ENCODE assay signal across 10 cellular contexts in genomic region chr14:61570188-61570960, GRCh38.
A peak's percentile ranks its signal among the peaks of the same experiment; 100 is the strongest.
DNase-seq lines count a peak whose midpoint lies in the region; ATAC-seq and TF ChIP-seq lines count a peak whose summit lies in the region.
"Had no signal": no experiment of that assay in that cellular context is flagged by ENCODE, and none has a peak within 500 bp of the region (broad histone marks: within the 10 kb centered on the region; RNA-seq: fewer than 3 reads in every experiment).

No MANE protein-coding gene starts in this region.

- H3K4me1 ChIP-seq in thoracic aorta (ENCODE audit: control insufficient read depth in 1 of 2, low read depth in 2 of 2) (peaks cover 13 to 53% of the 10 kb centered on the region in 2 donors), A673 (ENCODE audit: insufficient read depth, low read length, poor library complexity, severe bottlenecking) (no peaks in the 10 kb centered on the region), mesendoderm (ENCODE audit: control insufficient read depth, low read depth, low read length) (peaks cover 2% of the 10 kb centered on the region)
- peaks cover 44% of the 10 kb centered on the region for H3K4me1 ChIP-seq in CD8-positive, alpha-beta memory T cell (ENCODE audit: insufficient read depth, low read length)

- peak; percentile 5 to 14 for ATAC-seq in activated T-cell treated with anti-CD3 and anti-CD28 coated beads, Interleukin-2, amount 50 U/mL, for 72 hours (replicated peaks in 1 of 2)
- ATAC-seq in activated CD8-positive, alpha-beta T cell treated with anti-CD3 and anti-CD28 coated beads for 36 hours = no peak
- ATAC-seq in thoracic aorta (ENCODE audit: insufficient number of reproducible peaks, low FRiP score, low read depth) = no peak
- ATAC-seq: stimulated activated naive B cell treated with anti-CD40 and anti-IgM and Interleukin-4, amounts not matched to agents 10 μg/mL and 1 μg/mL and 100 μg/mL, for 72 hours had no signal

- no TSS peak for BruUV-seq in A673 (replicated peaks; lab: Mats Ljungman, UMichigan)

- no peak overlapping the region for H2BK5ac ChIP-seq in mesendoderm (ENCODE audit: low read length)

- no peak overlapping the region for H3K4me3 ChIP-seq in thoracic aorta
- no peak overlapping the region for H3K4me3 ChIP-seq in A673 (ENCODE audit: low read depth, low read length, poor library complexity, severe bottlenecking)
- H3K4me3 ChIP-seq in mesendoderm (ENCODE audit: low read length) = no peak overlapping the region
- no peak overlapping the region for H3K4me3 ChIP-seq in CD8-positive, alpha-beta memory T cell (ENCODE audit: low read length)

- H3K18ac ChIP-seq in mesendoderm (ENCODE audit: low read length) = no peak overlapping the region

- DNase-seq in activated T-cell treated with anti-CD3 and anti-CD28 coated beads, Interleukin-2, amount 50 U/mL, for 72 hours = peak in 1 of 2 donors; percentile 54
- DNase-seq in activated T-cell treated with anti-CD3 and anti-CD28 coated beads, Interleukin-2, amount 50 U/mL, for 1 hour = no peak
- DNase-seq in activated CD8-positive, alpha-beta T cell treated with anti-CD3 and anti-CD28 coated beads for 36 hours = peak; percentile 33
- DNase-seq in iris pigment epithelial cell (ENCODE audit: low read depth) = peak; percentile 68
- DNase-seq in thoracic aorta (ENCODE audit: low spot score) = no peak
- no peak for DNase-seq in A673 (ENCODE audit: low spot score)
- DNase-seq in mesendoderm = no peak
- DNase-seq in CD8-positive, alpha-beta memory T cell = no peak
- DNase-seq: stimulated activated naive B cell treated with anti-CD40 and anti-IgM and Interleukin-4, amounts not matched to agents 10 μg/mL and 1 μg/mL and 100 μg/mL, for 72 hours had no signal

- no peaks in the 10 kb centered on the region for H3K36me3 ChIP-seq in thoracic aorta
- no peaks in the 10 kb centered on the region for H3K36me3 ChIP-seq in A673 (ENCODE audit: insufficient read depth, low read length, poor library complexity, severe bottlenecking)
- no peaks in the 10 kb centered on the region for H3K36me3 ChIP-seq in mesendoderm (ENCODE audit: control insufficient read depth, insufficient read depth, low read length)
- no peaks in the 10 kb centered on the region for H3K36me3 ChIP-seq in CD8-positive, alpha-beta memory T cell (ENCODE audit: insufficient read depth, low read length)

- H3K27me3 ChIP-seq in thoracic aorta (replicated peaks; ENCODE audit: insufficient read depth) (no peaks in the 10 kb centered on the region), A673 (replicated peaks; ENCODE audit: insufficient read depth, low read depth, low read length, poor library complexity) (no peaks in the 10 kb centered on the region), mesendoderm (ENCODE audit: insufficient read depth, low read length, poor library complexity) (no peaks in the 10 kb centered on the region)
- no peaks in the 10 kb centered on the region for H3K27me3 ChIP-seq in CD8-positive, alpha-beta memory T cell (ENCODE audit: insufficient read depth, low read length, poor library complexity, severe bottlenecking)

- no peak overlapping the region for H2BK15ac ChIP-seq in mesendoderm (replicated peaks; ENCODE audit: low read depth)

- H3K4ac ChIP-seq in mesendoderm (ENCODE audit: low read depth, low read length) = no peak overlapping the region

- intact Hi-C loops in activated CD8-positive, alpha-beta T cell treated with anti-CD3 and anti-CD28 coated beads for 36 hours (cut with micrococcal nuclease) = loop anchor here (5.0 to 10.0 kb wide), 2 partner anchors 98 to 264 kb away; no protein-coding TSS in a partner anchor
- intact Hi-C loops in A673 (cut with micrococcal nuclease; ENCODE audit: unreplicated experiment) = no loop called here

- no peak overlapping the region for H3K56ac ChIP-seq in mesendoderm (ENCODE audit: low read length)

- H3K9ac ChIP-seq in mesendoderm (ENCODE audit: low read length) = no peak overlapping the region

- no peak overlapping the region for H3K23ac ChIP-seq in mesendoderm (ENCODE audit: low read length)

- H3K79me1 ChIP-seq in mesendoderm (ENCODE audit: low read length) = no peaks in the 10 kb centered on the region

- no peak overlapping the region for H4K5ac ChIP-seq in mesendoderm (ENCODE audit: low read length)

- no CpG with 5 or more reads among the region's 7 CpGs for WGBS in mesendoderm (ENCODE audit: extremely low coverage, insufficient coverage, low lambda C conversion rate)

- peak overlapping the region; percentile 91 to 93 for H3K4me3 Mint-ChIP-seq in activated T-cell treated with anti-CD3 and anti-CD28 coated beads, Interleukin-2, amount 50 U/mL, for 72 hours
- no peak overlapping the region for H3K4me3 Mint-ChIP-seq in activated CD8-positive, alpha-beta T cell treated with anti-CD3 and anti-CD28 coated beads for 36 hours
- no peak overlapping the region for H3K4me3 Mint-ChIP-seq in CD8-positive, alpha-beta memory T cell

- H3K27ac ChIP-seq in thoracic aorta = peak overlapping the region; percentile 20 to 37
- H3K27ac ChIP-seq in A673 (ENCODE audit: low read depth, low read length, poor library complexity, severe bottlenecking) = no peak overlapping the region
- H3K27ac ChIP-seq in mesendoderm (ENCODE audit: low read depth, low read length) = no peak overlapping the region
- no peak overlapping the region for H3K27ac ChIP-seq in CD8-positive, alpha-beta memory T cell (ENCODE audit: low read depth, low read length)

- H3K36me3 Mint-ChIP-seq in activated T-cell treated with anti-CD3 and anti-CD28 coated beads, Interleukin-2, amount 50 U/mL, for 72 hours (ENCODE audit: insufficient read depth in 2 of 2) = peaks cover 2 to 7% of the 10 kb centered on the region in 2 donors
- peaks cover 11% of the 10 kb centered on the region for H3K36me3 Mint-ChIP-seq in activated CD8-positive, alpha-beta T cell treated with anti-CD3 and anti-CD28 coated beads for 36 hours (ENCODE audit: low read depth)
- H3K36me3 Mint-ChIP-seq in CD8-positive, alpha-beta memory T cell = peaks cover 0 to 6% (median 4%) of the 10 kb centered on the region in 3 donors
- H3K36me3 Mint-ChIP-seq: CD4-positive, CD25-positive, alpha-beta regulatory T cell had no signal

- peaks cover 1 to 3% of the 10 kb centered on the region in 2 donors for H3K9me3 Mint-ChIP-seq in activated T-cell treated with anti-CD3 and anti-CD28 coated beads, Interleukin-2, amount 50 U/mL, for 72 hours
- peaks cover 5% of the 10 kb centered on the region for H3K9me3 Mint-ChIP-seq in activated CD8-positive, alpha-beta T cell treated with anti-CD3 and anti-CD28 coated beads for 36 hours
- no peaks in the 10 kb centered on the region for H3K9me3 Mint-ChIP-seq in CD8-positive, alpha-beta memory T cell
- H3K9me3 Mint-ChIP-seq: CD4-positive, CD25-positive, alpha-beta regulatory T cell; stimulated activated naive B cell treated with anti-CD40 and anti-IgM and Interleukin-4, amounts not matched to agents 10 μg/mL and 1 μg/mL and 100 μg/mL, for 72 hours had no signal

- no peak for TF ChIP-seq CTCF in activated CD8-positive, alpha-beta T cell treated with anti-CD3 and anti-CD28 coated beads for 36 hours (IDR thresholded peaks at IDR 0.05)
- TF ChIP-seq CTCF in thoracic aorta (IDR thresholded peaks at IDR 0.05) (no peak), A673 (conservative IDR thresholded peaks at IDR 0.05; ENCODE audit: low read depth, low read length) (no peak)

- no peak overlapping the region for H4K8ac ChIP-seq in mesendoderm (ENCODE audit: low read depth, low read length)

- H3K4me1 Mint-ChIP-seq in activated T-cell treated with anti-CD3 and anti-CD28 coated beads, Interleukin-2, amount 50 U/mL, for 72 hours (ENCODE audit: low read depth) = peaks cover 96% of the 10 kb centered on the region
- peaks cover 66% of the 10 kb centered on the region for H3K4me1 Mint-ChIP-seq in activated CD8-positive, alpha-beta T cell treated with anti-CD3 and anti-CD28 coated beads for 36 hours (ENCODE audit: low read depth)
- peaks cover 23 to 31% (median 27%) of the 10 kb centered on the region in 3 donors for H3K4me1 Mint-ChIP-seq in CD8-positive, alpha-beta memory T cell

- CTCF ChIA-PET in activated CD8-positive, alpha-beta T cell treated with anti-CD3 and anti-CD28 coated beads for 36 hours (lab: Charles Lee) = interaction anchor here (1.0 to 2.5 kb wide), 10 partner anchors 11 to 267 kb away, joined by 3 to 10 read pairs (median 4); no protein-coding TSS in a partner anchor
- CTCF ChIA-PET in A673 (lab: Charles Lee) = no interaction called here
- CTCF ChIA-PET in CD8-positive, alpha-beta memory T cell (lab: Charles Lee) = no interaction called here

- H2BK120ac ChIP-seq in mesendoderm (ENCODE audit: low read depth, low read length) = no peak overlapping the region

- H3K4me2 ChIP-seq in mesendoderm (ENCODE audit: low read length) = no peak overlapping the region

- H2AK5ac ChIP-seq in mesendoderm (ENCODE audit: low read length) = no peak overlapping the region

- peak overlapping the region; percentile 98 for H3K27ac Mint-ChIP-seq in activated T-cell treated with anti-CD3 and anti-CD28 coated beads, Interleukin-2, amount 50 U/mL, for 72 hours
- H3K27ac Mint-ChIP-seq in activated CD8-positive, alpha-beta T cell treated with anti-CD3 and anti-CD28 coated beads for 36 hours = peak overlapping the region; percentile 78
- H3K27ac Mint-ChIP-seq in CD8-positive, alpha-beta memory T cell = no peak overlapping the region

- H3K27me3 Mint-ChIP-seq in activated T-cell treated with anti-CD3 and anti-CD28 coated beads, Interleukin-2, amount 50 U/mL, for 72 hours (ENCODE audit: low read depth) = no peaks in the 10 kb centered on the region
- H3K27me3 Mint-ChIP-seq in activated CD8-positive, alpha-beta T cell treated with anti-CD3 and anti-CD28 coated beads for 36 hours = no peaks in the 10 kb centered on the region
- peaks cover 0 to 9% of the 10 kb centered on the region in 2 donors for H3K27me3 Mint-ChIP-seq in CD8-positive, alpha-beta memory T cell
- H3K27me3 Mint-ChIP-seq: stimulated activated naive B cell treated with anti-CD40 and anti-IgM and Interleukin-4, amounts not matched to agents 10 μg/mL and 1 μg/mL and 100 μg/mL, for 72 hours had no signal

- no peaks in the 10 kb centered on the region for H3K79me2 ChIP-seq in mesendoderm (ENCODE audit: control insufficient read depth, insufficient read depth, low read length)

- H3K9me3 ChIP-seq in thoracic aorta (no peaks in the 10 kb centered on the region), A673 (ENCODE audit: low read depth, low read length, poor library complexity, severe bottlenecking) (no peaks in the 10 kb centered on the region)
- no peaks in the 10 kb centered on the region for H3K9me3 ChIP-seq in CD8-positive, alpha-beta memory T cell (ENCODE audit: low read length)

- POLR2A ChIA-PET in activated CD8-positive, alpha-beta T cell treated with anti-CD3 and anti-CD28 coated beads for 36 hours (lab: Charles Lee) = interaction anchor here (0.7 to 1.8 kb wide), 10 partner anchors 8 to 139 kb away, joined by 3 to 8 read pairs (median 4); no protein-coding TSS in a partner anchor
- POLR2A ChIA-PET in A673 (lab: Charles Lee; ENCODE audit: low non-redundant PET) = no interaction called here
- POLR2A ChIA-PET in CD8-positive, alpha-beta memory T cell (lab: Charles Lee) = no interaction called here

Comparison
In these comparisons a context has a peak if more than half of its experiments do, and no peak if none do; other contexts are left out.
1. ATAC-seq: peak in activated T-cell treated with anti-CD3 and anti-CD28 coated beads, Interleukin-2, amount 50 U/mL, for 72 hours (2 of 2); none in activated CD8-positive, alpha-beta T cell treated with anti-CD3 and anti-CD28 coated beads for 36 hours (single experiment) and thoracic aorta (single experiment).
2. DNase-seq: peak in activated CD8-positive, alpha-beta T cell treated with anti-CD3 and anti-CD28 coated beads for 36 hours (single experiment) and iris pigment epithelial cell (single experiment); none in activated T-cell treated with anti-CD3 and anti-CD28 coated beads, Interleukin-2, amount 50 U/mL, for 1 hour (single experiment), thoracic aorta (single experiment), A673 (single experiment), mesendoderm (single experiment) and CD8-positive, alpha-beta memory T cell (0 of 5).
3. H3K27ac Mint-ChIP-seq: peak in activated T-cell treated with anti-CD3 and anti-CD28 coated beads, Interleukin-2, amount 50 U/mL, for 72 hours (single experiment) and activated CD8-positive, alpha-beta T cell treated with anti-CD3 and anti-CD28 coated beads for 36 hours (single experiment); none in CD8-positive, alpha-beta memory T cell (0 of 8).
4. H3K4me3 Mint-ChIP-seq: peak in activated T-cell treated with anti-CD3 and anti-CD28 coated beads, Interleukin-2, amount 50 U/mL, for 72 hours (2 of 2); none in activated CD8-positive, alpha-beta T cell treated with anti-CD3 and anti-CD28 coated beads for 36 hours (single experiment) and CD8-positive, alpha-beta memory T cell (0 of 7).
5. H3K27ac ChIP-seq: peak in thoracic aorta (2 of 2); none in A673 (single experiment), mesendoderm (single experiment) and CD8-positive, alpha-beta memory T cell (single experiment).